In the genomic region with DNA sequence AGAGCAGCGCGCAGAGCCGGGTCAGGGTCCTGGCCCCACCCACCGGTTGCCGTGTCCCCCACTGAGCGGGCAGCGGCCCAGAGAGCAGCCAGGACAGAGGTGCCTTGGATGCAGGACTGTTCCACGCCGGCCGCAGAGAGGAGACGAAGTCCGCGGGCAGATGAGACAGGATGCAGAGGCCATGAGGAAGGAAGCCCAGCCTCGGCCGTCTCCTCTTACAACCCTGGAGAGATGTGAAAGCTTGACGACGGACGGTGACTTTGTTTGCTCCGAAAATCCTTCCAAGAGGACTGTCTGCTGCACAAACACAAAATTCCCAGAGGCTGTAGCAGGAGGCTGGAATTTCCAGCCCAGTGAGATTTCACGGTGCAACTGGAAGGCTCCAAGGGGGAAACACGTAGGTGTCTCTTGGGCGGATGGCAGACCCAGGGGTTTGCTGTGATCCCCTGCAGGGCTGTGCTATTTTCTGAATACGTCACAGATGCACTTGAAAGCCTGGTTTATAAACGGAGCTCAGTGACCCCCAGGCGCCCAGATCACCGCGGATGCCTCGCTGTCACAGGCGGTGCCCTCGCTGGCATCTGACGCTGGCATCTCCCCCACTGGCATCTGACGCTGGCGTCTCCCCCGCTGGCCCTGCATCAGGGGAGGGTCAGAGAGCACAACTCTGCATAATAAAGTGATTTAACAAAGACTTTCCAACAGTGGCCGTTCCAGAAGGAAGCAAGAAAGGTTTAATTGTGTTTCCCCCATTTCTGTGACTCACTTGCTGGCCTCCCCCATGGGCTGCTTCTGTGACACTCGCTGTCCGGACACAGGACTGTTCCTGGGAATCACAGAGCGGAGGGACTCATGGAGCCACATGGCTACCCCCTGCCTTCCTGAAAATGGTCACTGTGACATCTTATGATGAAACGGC, we compare ENCODE assay signal across 10 cellular contexts.
A peak's percentile ranks its signal among the peaks of the same experiment; 100 is the strongest.
DNase-seq lines count a peak whose midpoint lies in the region; ATAC-seq and TF ChIP-seq lines count a peak whose summit lies in the region.
"Had no signal": no experiment of that assay in that cellular context is flagged by ENCODE, and none has a peak within 500 bp of the region (broad histone marks: within the 10 kb centered on the region; RNA-seq: fewer than 3 reads in every experiment).

No MANE protein-coding gene starts in this region.

- no peak for TF ChIP-seq CTCF in WERI-Rb-1 (IDR thresholded peaks at IDR 0.05; ENCODE audit: low read depth, low read length)

- H3K4me1 ChIP-seq in Karpas-422 (ENCODE audit: low read length): no peaks in the 10 kb centered on the region

- H2AFZ ChIP-seq in Karpas-422 (ENCODE audit: low read length): no peak overlapping the region

- no peaks in the 10 kb centered on the region for H3K36me3 ChIP-seq in WERI-Rb-1
- H3K36me3 ChIP-seq in Karpas-422 (ENCODE audit: insufficient read depth, low read length): no peaks in the 10 kb centered on the region

- intact Hi-C loops in posterior cingulate gyrus (cut with DNase I): loop anchor here (5.0 kb wide), 1 partner anchor 191 kb away; no protein-coding TSS in a partner anchor
- intact Hi-C loops in left colon (cut with DNase I, micrococcal nuclease): no loop called here

- H3K79me2 ChIP-seq in Karpas-422 (ENCODE audit: low read length): no peaks in the 10 kb centered on the region

- no peaks in the 10 kb centered on the region for H3K27me3 ChIP-seq in WERI-Rb-1 (ENCODE audit: insufficient read depth, low read depth, severe bottlenecking)
- H3K27me3 ChIP-seq in Karpas-422 (ENCODE audit: low read length): no peaks in the 10 kb centered on the region
- H3K27me3 ChIP-seq: spleen had no signal

- H3K4me2 ChIP-seq in Karpas-422 (ENCODE audit: low read depth, low read length, poor library complexity, severe bottlenecking): no peak overlapping the region

- no peaks in the 10 kb centered on the region for H3K9me2 ChIP-seq in Karpas-422 (replicated peaks; ENCODE audit: insufficient read depth, low read length)

- H4K20me1 ChIP-seq in Karpas-422 (ENCODE audit: insufficient read depth, low read depth, low read length): no peaks in the 10 kb centered on the region

- H3K9ac ChIP-seq in Karpas-422 (ENCODE audit: low read length): no peak overlapping the region

- H3K9me3 ChIP-seq in WERI-Rb-1 (ENCODE audit: severe bottlenecking): no peaks in the 10 kb centered on the region
- no peaks in the 10 kb centered on the region; the same call in 1 of the 2 replicates for H3K9me3 ChIP-seq in Karpas-422 (ENCODE audit: low read length)
- H3K9me3 ChIP-seq: spleen had no signal

- peak; percentile 63 for DNase-seq in CD1c-positive myeloid dendritic cell (ENCODE audit: extremely low spot score)
- no peak for DNase-seq in WERI-Rb-1
- peak; percentile 39 for DNase-seq in glomerular visceral epithelial cell (ENCODE audit: extremely low spot score)
- DNase-seq in posterior cingulate gyrus: peak; percentile 63 to 97 (median 82)
- no peak for DNase-seq in left colon
- DNase-seq in T-helper 2 cell: no peak
- no peak for DNase-seq in Karpas-422
- no peak for DNase-seq in HCEC 1CT
- DNase-seq: spleen had no signal

- no peak for ATAC-seq in left colon

- H3K27ac ChIP-seq in WERI-Rb-1 (peak overlapping the region; percentile 69), Karpas-422 (ENCODE audit: low read length) (no peak overlapping the region)
- H3K27ac ChIP-seq: SK-N-MC had no signal

- no peak overlapping the region for H3K4me3 ChIP-seq in WERI-Rb-1 (ENCODE audit: low read depth, low read length)
- H3K4me3 ChIP-seq in Karpas-422 (ENCODE audit: low read length): no peak overlapping the region
- H3K4me3 ChIP-seq: SK-N-MC, spleen had no signal

Comparison
In these comparisons a context has a peak if more than half of its experiments do, and no peak if none do; other contexts are left out.
1. DNase-seq: peak in CD1c-positive myeloid dendritic cell (single experiment), glomerular visceral epithelial cell (single experiment) and posterior cingulate gyrus (10 of 10); none in WERI-Rb-1 (single experiment), left colon (0 of 2), T-helper 2 cell (0 of 5), Karpas-422 (single experiment) and HCEC 1CT (single experiment).